ENCODE assay signal across 23 cellular contexts in genomic region chr3:35413483-35413882, GRCh38.
"Had no signal": no experiment of that assay in that cellular context is flagged by ENCODE, and none has a peak within 500 bp of the region (broad histone marks: within the 10 kb centered on the region; RNA-seq: fewer than 3 reads in every experiment).

No MANE protein-coding gene starts in this region.

- H3K9me3 ChIP-seq: colonic mucosa, esophagus muscularis mucosa, heart right ventricle, left lung, lower lobe of right lung, mucosa of descending colon had no signal

- H3K27me3 ChIP-seq: colonic mucosa, esophagus muscularis mucosa, foreskin keratinocyte, heart right ventricle, left lung had no signal

- ATAC-seq: effector memory CD8-positive, alpha-beta T cell; foreskin keratinocyte; heart right ventricle; left cardiac atrium; left lung; left ventricle myocardium superior; lower lobe of right lung; mucosa of descending colon had no signal

- H3K4me1 Mint-ChIP-seq: mesothelial cell of epicardium, naive B cell had no signal

- H3K4me3 Mint-ChIP-seq: dendritic cell treated with granulocyte-macrophage colony-stimulating factor and Interleukin-4, amounts not matched to agents 40 ng/mL and 50 ng/mL, for 4 days; effector memory CD8-positive, alpha-beta T cell; mesothelial cell of epicardium; naive B cell had no signal

- H3K27me3 Mint-ChIP-seq: dendritic cell treated with granulocyte-macrophage colony-stimulating factor and Interleukin-4, amounts not matched to agents 40 ng/mL and 50 ng/mL, for 4 days; effector memory CD8-positive, alpha-beta T cell had no signal

- H3K36me3 ChIP-seq: colonic mucosa, esophagus muscularis mucosa, heart right ventricle, left lung, lower lobe of right lung had no signal

- FAIRE-seq: endothelial cell of umbilical vein, frontal cortex, islet of Langerhans, keratinocyte had no signal

- H3K36me3 Mint-ChIP-seq: mesothelial cell of epicardium, naive B cell had no signal

- H3K4me3 ChIP-seq: colonic mucosa, esophagus muscularis mucosa, heart right ventricle, left lung, lower lobe of right lung, mucosa of descending colon had no signal

- H3K27ac ChIP-seq: colonic mucosa, esophagus muscularis mucosa, foreskin keratinocyte, heart right ventricle, left lung, lower lobe of right lung had no signal

- H3K9me3 Mint-ChIP-seq: dendritic cell treated with granulocyte-macrophage colony-stimulating factor and Interleukin-4, amounts not matched to agents 40 ng/mL and 50 ng/mL, for 4 days; mesothelial cell of epicardium had no signal

- DNase-seq: colonic mucosa; cortex of kidney; effector CD8-positive, alpha-beta T cell; effector memory CD8-positive, alpha-beta T cell; foreskin keratinocyte; glutamatergic neuron; head of caudate nucleus; heart right ventricle; hippocampal formation; left cardiac atrium; left lung; left ventricle myocardium superior; lower lobe of right lung; mesenchymal stem cell; mucosa of descending colon; naive B cell had no signal

- H3K4me1 ChIP-seq: colonic mucosa, esophagus muscularis mucosa, foreskin keratinocyte, heart right ventricle, left lung, lower lobe of right lung had no signal

- H3K27ac Mint-ChIP-seq: dendritic cell treated with granulocyte-macrophage colony-stimulating factor and Interleukin-4, amounts not matched to agents 40 ng/mL and 50 ng/mL, for 4 days; effector memory CD8-positive, alpha-beta T cell; mesothelial cell of epicardium; naive B cell had no signal
